1 cellular context compared by ENCODE assay signal in genomic region chrX:110087485-110088356, GRCh38.
A peak's percentile ranks its signal among the peaks of the same experiment; 100 is the strongest.
TF ChIP-seq lines count a peak whose summit lies in the region.

No MANE protein-coding gene starts in this region.

TF ChIP-seq in HCT116, 20 proteins besides CTCF, POLR2A, EP300 and RAD21 (continued from another document):
- TF ChIP-seq MAX (IDR thresholded peaks at IDR 0.05) (0 out of 2 replicates have a peak, but pooled peaks have one; percentile 17), EGR1 (IDR thresholded peaks at IDR 0.05; ENCODE audit: low read depth) (no peak)
